11 cellular contexts compared by ENCODE assay signal in genomic region chr1:209926045-209926444, GRCh38. TPM values are rescaled to one million over a fixed set of nuclear protein-coding genes. Genes with fewer than 3 reads are reported as not detected.
DNase-seq lines count a peak whose midpoint lies in the region; ATAC-seq and TF ChIP-seq lines count a peak whose summit lies in the region.
"Had no signal": no experiment of that assay in that cellular context is flagged by ENCODE, and none has a peak within 500 bp of the region (broad histone marks: within the 10 kb centered on the region; RNA-seq: fewer than 3 reads in every experiment).

No MANE protein-coding gene starts in this region.

- H3K36me3 ChIP-seq in ACC112 (ENCODE audit: insufficient read depth, low read length) (no peaks in the 10 kb centered on the region), WERI-Rb-1 (no peaks in the 10 kb centered on the region)
- H3K36me3 ChIP-seq: BLaER1 treated with 17β-estradiol and CSF1 and Interleukin-3, amounts not matched to agents 10 nM and 100 nM had no signal

- H3K4me3 ChIP-seq in ACC112 (ENCODE audit: low read depth, low read length) (no peak overlapping the region), WERI-Rb-1 (ENCODE audit: low read depth, low read length) (no peak overlapping the region)
- H3K4me3 ChIP-seq: BLaER1 treated with 17β-estradiol and CSF1 and Interleukin-3, amounts not matched to agents 10 nM and 100 nM had no signal

- peaks cover 2% of the 10 kb centered on the region; the same call in 1 of the 2 replicates for H3K27me3 Mint-ChIP-seq in HFFc6 (ENCODE audit: insufficient read depth)
- peaks cover 23% of the 10 kb centered on the region for H3K27me3 Mint-ChIP-seq in activated T-cell treated with anti-CD3 and anti-CD28 coated beads, Interleukin-2, amount 50 U/mL, for 24 hours

- peaks cover 35% of the 10 kb centered on the region for H3K4me1 Mint-ChIP-seq in HFFc6 (ENCODE audit: low read depth)
- H3K4me1 Mint-ChIP-seq in activated T-cell treated with anti-CD3 and anti-CD28 coated beads, Interleukin-2, amount 50 U/mL, for 24 hours (ENCODE audit: low read depth): no peaks in the 10 kb centered on the region
- H3K4me1 Mint-ChIP-seq: mesothelial cell of epicardium had no signal

- no peaks in the 10 kb centered on the region for H3K9me3 ChIP-seq in WERI-Rb-1 (ENCODE audit: severe bottlenecking)
- H3K9me3 ChIP-seq: BLaER1 treated with 17β-estradiol and CSF1 and Interleukin-3, amounts not matched to agents 10 nM and 100 nM had no signal

- TF ChIP-seq CTCF in HFFc6 (IDR thresholded peaks at IDR 0.05) (no peak), WERI-Rb-1 (IDR thresholded peaks at IDR 0.05; ENCODE audit: low read depth, low read length) (no peak)

- no peaks in the 10 kb centered on the region for H3K27me3 ChIP-seq in ACC112 (ENCODE audit: insufficient read depth, low read length)
- H3K27me3 ChIP-seq in WERI-Rb-1 (ENCODE audit: insufficient read depth, low read depth, severe bottlenecking): no peaks in the 10 kb centered on the region
- H3K27me3 ChIP-seq: BLaER1 treated with 17β-estradiol and CSF1 and Interleukin-3, amounts not matched to agents 10 nM and 100 nM had no signal

- ATAC-seq in HG02840 (IDR thresholded peaks at IDR 0.05; ENCODE audit: low FRiP score, unreplicated experiment): no peak

- H2AFZ ChIP-seq in ACC112 (ENCODE audit: low read length, unreplicated experiment): no peak overlapping the region

- DNase-seq in HFFc6 (peak; percentile 88), NCI-H345 treated with DMSO at 0.1 percent for 48 hours (lab: John Stamatoyannopoulos, UW; ENCODE audit: unreplicated experiment) (peak; percentile 82), dermis microvascular lymphatic vessel endothelial cell (ENCODE audit: low read depth in 2 of 2) (peak; percentile 25 to 87), germinal center (ENCODE audit: low spot score) (no peak), WERI-Rb-1 (no peak)
- no peak for DNase-seq in activated T-cell treated with anti-CD3 and anti-CD28 coated beads, Interleukin-2, amount 50 U/mL, for 24 hours
- DNase-seq: effector CD4-positive, alpha-beta T cell had no signal

- peak overlapping the region; percentile 37; the same call in 1 of the 2 replicates for H3K4me3 Mint-ChIP-seq in HFFc6
- H3K4me3 Mint-ChIP-seq in activated T-cell treated with anti-CD3 and anti-CD28 coated beads, Interleukin-2, amount 50 U/mL, for 24 hours: no peak overlapping the region
- H3K4me3 Mint-ChIP-seq: mesothelial cell of epicardium had no signal

- no peaks in the 10 kb centered on the region; the same call in 1 of the 2 replicates for H3K9me3 Mint-ChIP-seq in HFFc6
- no peaks in the 10 kb centered on the region for H3K9me3 Mint-ChIP-seq in activated T-cell treated with anti-CD3 and anti-CD28 coated beads, Interleukin-2, amount 50 U/mL, for 24 hours

- peaks cover 14% of the 10 kb centered on the region for H3K4me1 ChIP-seq in ACC112 (ENCODE audit: control insufficient read depth, insufficient read depth, low read length, unreplicated experiment)

- H3K79me2 ChIP-seq in ACC112 (ENCODE audit: control insufficient read depth, insufficient read depth, low read length, unreplicated experiment): no peaks in the 10 kb centered on the region

- peak overlapping the region; percentile 12; the same call in 1 of the 2 replicates for H3K27ac ChIP-seq in ACC112 (ENCODE audit: low read depth, low read length)
- H3K27ac ChIP-seq in WERI-Rb-1: no peak overlapping the region
- H3K27ac ChIP-seq: BLaER1 treated with 17β-estradiol and CSF1 and Interleukin-3, amounts not matched to agents 10 nM and 100 nM had no signal

- peak overlapping the region; percentile 65 for H3K27ac Mint-ChIP-seq in HFFc6
- H3K27ac Mint-ChIP-seq in activated T-cell treated with anti-CD3 and anti-CD28 coated beads, Interleukin-2, amount 50 U/mL, for 24 hours: no peak overlapping the region
- H3K27ac Mint-ChIP-seq: mesothelial cell of epicardium had no signal

- no peaks in the 10 kb centered on the region for H3K36me3 Mint-ChIP-seq in HFFc6 (ENCODE audit: low read depth)
- no peaks in the 10 kb centered on the region for H3K36me3 Mint-ChIP-seq in activated T-cell treated with anti-CD3 and anti-CD28 coated beads, Interleukin-2, amount 50 U/mL, for 24 hours (ENCODE audit: low read depth)
- H3K36me3 Mint-ChIP-seq: mesothelial cell of epicardium had no signal

RNA-seq across cellular contexts. Expression of gene SYT14, which starts 12.0 kb away (rescaled TPM):
- 10 to 100 TPM in 1 of 6 experiments, 1 to 10 TPM in 5; 7.6 to 10.6 (median 8.5) TPM for total RNA-seq in HFFc6 (2021; fragmentation: NEBNext Ultra II Directional; extraction: Animal tissue kit (Norgen Biotek cat#: 25700))
- 0.13 TPM in 2 replicates for total RNA-seq in dermis microvascular lymphatic vessel endothelial cell

Comparison
In these comparisons a context has a peak if more than half of its experiments do, and no peak if none do; other contexts are left out.
1. DNase-seq: peak in HFFc6 (single experiment), NCI-H345 treated with DMSO at 0.1 percent for 48 hours (single experiment) and dermis microvascular lymphatic vessel endothelial cell (2 of 2); none in germinal center (single experiment), WERI-Rb-1 (single experiment) and activated T-cell treated with anti-CD3 and anti-CD28 coated beads, Interleukin-2, amount 50 U/mL, for 24 hours (single experiment).